14 cellular contexts compared by ENCODE assay signal in the genomic region with DNA sequence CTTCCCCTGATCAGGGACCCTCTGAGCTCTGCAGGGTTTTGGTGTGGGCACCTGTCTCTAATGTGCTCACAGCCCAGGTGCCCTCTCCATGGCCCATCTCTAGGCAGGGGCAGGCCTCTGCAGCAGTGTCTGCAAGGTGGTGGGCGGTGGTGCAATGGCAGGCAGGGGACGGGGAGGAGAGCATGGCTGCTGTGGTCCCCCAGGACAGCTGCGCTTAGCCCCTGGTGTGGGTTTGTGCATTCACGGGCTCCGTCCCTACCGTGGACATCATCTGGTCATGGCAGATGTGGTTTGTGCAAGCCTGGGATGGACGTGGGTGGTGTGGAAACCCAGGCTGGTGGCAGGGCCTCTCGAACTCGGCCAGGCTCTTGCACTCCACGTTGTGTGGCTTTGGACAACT.
"Had no signal": no experiment of that assay in that cellular context is flagged by ENCODE, and none has a peak within 500 bp of the region (broad histone marks: within the 10 kb centered on the region; RNA-seq: fewer than 3 reads in every experiment).

No MANE protein-coding gene starts in this region.

- H3K4me3 Mint-ChIP-seq: activated naive CD4-positive, alpha-beta T cell treated with anti-CD3 and anti-CD28 coated beads for 36 hours; central memory CD8-positive, alpha-beta T cell; naive thymus-derived CD8-positive, alpha-beta T cell; T-helper 1 cell treated with Interleukin-12 subunit alpha and Interleukin-12 subunit beta and Interleukin-4 antibody, amounts not matched to agents 30 μg/mL and 1 μg/mL, for 36 hours had no signal

- DNase-seq: activated naive CD4-positive, alpha-beta T cell treated with anti-CD3 and anti-CD28 coated beads for 36 hours; brain microvascular endothelial cell; erythroblast; gastrocnemius medialis; mesendoderm; SJCRH30; stimulated activated CD4-positive, alpha-beta T cell treated with anti-CD3 and anti-CD28 coated beads, Interleukin-4, amount 100 ng/mL, for 4 hours; stimulated activated naive CD4-positive, alpha-beta T cell treated with Interleukin-2 at 50 U/mL for 16 hours; substantia nigra; transverse colon had no signal

- H3K27ac Mint-ChIP-seq: activated naive CD4-positive, alpha-beta T cell treated with anti-CD3 and anti-CD28 coated beads for 36 hours; T-helper 1 cell treated with Interleukin-12 subunit alpha and Interleukin-12 subunit beta and Interleukin-4 antibody, amounts not matched to agents 30 μg/mL and 1 μg/mL, for 36 hours had no signal

- H3K9me3 Mint-ChIP-seq: activated naive CD4-positive, alpha-beta T cell treated with anti-CD3 and anti-CD28 coated beads for 36 hours; central memory CD8-positive, alpha-beta T cell; naive thymus-derived CD8-positive, alpha-beta T cell; T-helper 1 cell treated with Interleukin-12 subunit alpha and Interleukin-12 subunit beta and Interleukin-4 antibody, amounts not matched to agents 30 μg/mL and 1 μg/mL, for 36 hours had no signal

- H3K36me3 Mint-ChIP-seq: naive thymus-derived CD8-positive, alpha-beta T cell had no signal

- H3K4me1 Mint-ChIP-seq: central memory CD8-positive, alpha-beta T cell; naive thymus-derived CD8-positive, alpha-beta T cell had no signal

- ATAC-seq: activated CD4-positive, CD25-positive, alpha-beta regulatory T cell treated with anti-CD3 and anti-CD28 coated beads, Interleukin-2, amount 50 U/mL, for 24 hours; gastrocnemius medialis; naive thymus-derived CD8-positive, alpha-beta T cell had no signal
